31 cellular contexts compared by ENCODE assay signal in the genomic region with DNA sequence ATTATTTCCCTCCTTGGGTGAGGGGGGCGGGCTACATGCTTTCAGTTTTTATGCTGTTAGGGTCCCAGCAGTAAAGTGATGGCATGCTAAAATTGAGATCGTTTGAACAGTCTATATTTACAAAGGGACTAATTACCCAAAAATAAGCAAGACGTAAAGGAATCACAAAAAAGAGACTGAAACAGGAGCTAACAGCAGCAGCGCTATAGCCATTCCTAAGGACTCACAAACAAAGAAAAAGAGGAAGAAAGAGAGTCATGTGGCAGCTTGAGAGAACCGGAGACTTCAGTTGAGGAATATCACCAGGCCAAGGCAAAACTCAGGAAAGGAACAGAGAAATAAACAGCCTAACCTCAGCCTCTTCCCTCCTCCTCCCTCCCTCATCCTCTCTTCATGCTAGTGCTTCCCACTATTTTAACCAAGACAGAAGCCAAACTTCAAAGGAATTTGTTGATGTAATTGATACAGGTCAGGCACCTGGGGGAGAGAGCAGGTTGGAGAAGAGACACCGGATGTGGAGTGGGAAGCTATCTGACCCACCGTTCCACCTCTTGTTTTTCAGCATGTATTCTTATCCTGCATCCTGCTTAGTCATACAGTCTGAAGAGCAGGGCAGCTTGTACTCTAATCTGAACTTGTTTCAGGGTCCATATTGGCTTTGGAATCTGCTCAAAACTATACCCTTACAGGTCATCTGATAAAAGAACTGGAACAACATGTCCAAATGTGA.
A peak's percentile ranks its signal among the peaks of the same experiment; 100 is the strongest.
DNase-seq lines count a peak whose midpoint lies in the region; ATAC-seq, FAIRE-seq and TF ChIP-seq lines count a peak whose summit lies in the region.
"Had no signal": no experiment of that assay in that cellular context is flagged by ENCODE, and none has a peak within 500 bp of the region (broad histone marks: within the 10 kb centered on the region; RNA-seq: fewer than 3 reads in every experiment).

No MANE protein-coding gene starts in this region.

- H3K4me3 ChIP-seq in bronchial epithelial cell (ENCODE audit: low read depth, low read length) (no peak overlapping the region), heart left ventricle (no peak overlapping the region)
- H3K4me3 ChIP-seq: adrenal gland, transverse colon had no signal

- TF ChIP-seq CTCF in bronchial epithelial cell (IDR thresholded peaks at IDR 0.05; ENCODE audit: insufficient read depth, low read length, severe bottlenecking) (no peak), heart left ventricle (IDR thresholded peaks at IDR 0.05) (no peak)

- H3K36me3 ChIP-seq in bronchial epithelial cell (ENCODE audit: control insufficient read depth, insufficient read depth, low read length) (no peaks in the 10 kb centered on the region), heart left ventricle (no peaks in the 10 kb centered on the region)
- H3K36me3 ChIP-seq: adrenal gland, transverse colon had no signal

- H3K27me3 ChIP-seq in bronchial epithelial cell (ENCODE audit: control insufficient read depth, insufficient read depth, low read length) (no peaks in the 10 kb centered on the region), layer of hippocampus (ENCODE audit: control insufficient read depth, insufficient read depth, low read length) (no peaks in the 10 kb centered on the region), heart left ventricle (no peaks in the 10 kb centered on the region)
- H3K27me3 ChIP-seq: adrenal gland, foreskin keratinocyte, transverse colon had no signal

- H3K4me1 ChIP-seq in heart left ventricle, result no peaks in the 10 kb centered on the region
- H3K4me1 ChIP-seq: adrenal gland, foreskin keratinocyte, transverse colon had no signal

- ATAC-seq in heart left ventricle, result no peak
- ATAC-seq: activated CD4-positive, alpha-beta T cell treated with anti-CD3 and anti-CD28 coated beads for 36 hours; activated T-cell treated with anti-CD3 and anti-CD28 coated beads, Interleukin-2, amount 50 U/mL, for 4 hours; foreskin keratinocyte; Right ventricle myocardium inferior; T-cell had no signal

- peak overlapping the region; percentile 77 for H3K27ac ChIP-seq in layer of hippocampus (ENCODE audit: low read depth, low read length)
- peak overlapping the region; percentile 92 for H3K27ac ChIP-seq in temporal lobe (ENCODE audit: low read depth, low read length)
- H3K27ac ChIP-seq in heart left ventricle, result no peak overlapping the region
- H3K27ac ChIP-seq: 22Rv1, adrenal gland, foreskin keratinocyte, HL-60, transverse colon had no signal

- WGBS in heart left ventricle, 4 donors, result 53 to 70% (median 62%) methylated on average over 7 of the region's 7 CpGs

- FAIRE-seq in bronchial epithelial cell (lab: Jason Lieb, UNC), result no peak
- FAIRE-seq: kidney, TTC549 had no signal

- no peaks in the 10 kb centered on the region for H3K9me3 ChIP-seq in heart left ventricle
- H3K9me3 ChIP-seq: adrenal gland, transverse colon had no signal

- TF ChIP-seq POLR2A in heart left ventricle (IDR thresholded peaks at IDR 0.05), result no peak

- intact Hi-C loops in heart left ventricle (cut with DNase I), result no loop called here

- DNase-seq in DMS53 (lab: John Stamatoyannopoulos, UW) (peak; percentile 33), DMS53 treated with DMSO at 0.1 percent for 48 hours (lab: John Stamatoyannopoulos, UW; ENCODE audit: unreplicated experiment) (no peak), bronchial epithelial cell (ENCODE audit: low read depth) (peak; percentile 5), NCI-H226 (no peak), heart left ventricle (no peak), NCI-H2029 treated with DMSO at 0.1 percent for 48 hours (lab: John Stamatoyannopoulos, UW) (no peak)
- DNase-seq: activated CD4-positive, alpha-beta T cell treated with anti-CD3 and anti-CD28 coated beads for 36 hours; activated naive CD4-positive, alpha-beta T cell; activated T-cell treated with anti-CD3 and anti-CD28 coated beads, Interleukin-2, amount 50 U/mL, for 4 hours; adrenal gland; CD8-positive, alpha-beta memory T cell; central memory CD4-positive, alpha-beta T cell; DMS153; erythroblast; foreskin keratinocyte; GF-D8; IMR-90; kidney; NCI-H1436; NCI-H526; occipital lobe; retina; stimulated activated CD4-positive, alpha-beta T cell treated with anti-CD3 and anti-CD28 coated beads, Interleukin-4, amount 100 ng/mL, for 24 hours; T-cell; transverse colon had no signal

Comparison
In these comparisons a context has a peak if more than half of its experiments do, and no peak if none do; other contexts are left out.
1. DNase-seq: peak in DMS53 (single experiment) and bronchial epithelial cell (single experiment); none in DMS53 treated with DMSO at 0.1 percent for 48 hours (single experiment), NCI-H226 (single experiment), heart left ventricle (0 of 5) and NCI-H2029 treated with DMSO at 0.1 percent for 48 hours (single experiment).
2. H3K27ac ChIP-seq: peak in layer of hippocampus (single experiment) and temporal lobe (single experiment); none in heart left ventricle (0 of 12).